1 cellular context compared by ENCODE assay signal in the genomic region with DNA sequence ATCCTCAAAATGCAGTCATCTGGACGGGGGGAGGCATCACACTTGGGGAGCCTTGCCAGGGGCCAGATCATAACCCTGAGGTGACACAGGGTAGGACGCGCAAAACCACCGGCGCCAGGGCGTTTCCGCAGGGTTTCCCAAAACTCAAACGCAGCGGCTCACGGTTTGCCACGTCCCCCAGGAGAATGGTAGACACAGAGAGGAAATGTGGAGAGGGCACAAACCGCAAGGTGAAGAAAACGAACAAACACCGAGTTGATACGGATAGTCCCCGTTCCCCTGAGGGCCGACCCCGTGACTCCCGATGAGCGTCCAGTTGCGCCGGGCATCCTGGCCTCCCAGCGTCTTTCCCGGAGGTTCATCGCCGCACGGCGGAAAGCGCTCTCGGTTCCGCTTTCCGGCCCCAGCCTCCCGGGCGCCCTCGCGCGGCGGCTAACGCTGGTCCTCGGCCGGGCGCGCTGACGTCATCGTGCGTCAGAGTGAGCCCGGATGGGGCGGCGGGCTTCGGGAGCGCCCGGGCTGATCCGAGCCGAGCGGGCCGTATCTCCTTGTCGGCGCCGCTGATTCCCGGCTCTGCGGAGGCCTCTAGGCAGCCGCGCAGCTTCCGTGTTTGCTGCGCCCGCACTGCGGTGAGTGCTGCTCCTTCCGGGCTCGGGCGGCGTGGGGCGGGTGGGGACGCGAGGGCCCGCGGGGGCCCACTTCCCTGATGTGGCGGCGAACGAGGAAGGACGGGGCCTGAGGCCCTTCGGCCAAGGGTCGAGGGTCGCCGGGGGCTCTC.
TF ChIP-seq lines count a peak whose summit lies in the region.

A gene (plus strand): TSS at position 467 of the 778 bp plus-strand sequence. CDS start 2,641 bp downstream, outside the sequence.

TF ChIP-seq in HepG2, 621 proteins besides CTCF, POLR2A, EP300 and RAD21 (continued from another document and continues in another):
- TF ChIP-seq HDAC6 (IDR thresholded peaks at IDR 0.05; ENCODE audit: low read depth, low read length): no peak
- no peak for TF ChIP-seq ZNF260 (CRISPR knock-in tag; IDR thresholded peaks at IDR 0.05; ENCODE audit: borderline replicate concordance, low read depth)
- peak; percentile 75 for TF ChIP-seq ZNF761 (CRISPR knock-in tag; conservative IDR thresholded peaks at IDR 0.05)
- TF ChIP-seq MIER2 (CRISPR knock-in tag; IDR thresholded peaks at IDR 0.05): no peak; the same call in 1 of the 2 replicates
- 0 out of 2 replicates have a peak, but pooled peaks have one; percentile 55 for TF ChIP-seq ZNF367 (CRISPR knock-in tag; IDR thresholded peaks at IDR 0.05; ENCODE audit: borderline replicate concordance)
- TF ChIP-seq, protein P1, sequence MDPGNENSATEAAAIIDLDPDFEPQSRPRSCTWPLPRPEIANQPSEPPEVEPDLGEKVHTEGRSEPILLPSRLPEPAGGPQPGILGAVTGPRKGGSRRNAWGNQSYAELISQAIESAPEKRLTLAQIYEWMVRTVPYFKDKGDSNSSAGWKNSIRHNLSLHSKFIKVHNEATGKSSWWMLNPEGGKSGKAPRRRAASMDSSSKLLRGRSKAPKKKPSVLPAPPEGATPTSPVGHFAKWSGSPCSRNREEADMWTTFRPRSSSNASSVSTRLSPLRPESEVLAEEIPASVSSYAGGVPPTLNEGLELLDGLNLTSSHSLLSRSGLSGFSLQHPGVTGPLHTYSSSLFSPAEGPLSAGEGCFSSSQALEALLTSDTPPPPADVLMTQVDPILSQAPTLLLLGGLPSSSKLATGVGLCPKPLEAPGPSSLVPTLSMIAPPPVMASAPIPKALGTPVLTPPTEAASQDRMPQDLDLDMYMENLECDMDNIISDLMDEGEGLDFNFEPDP (CRISPR knock-in tag; conservative IDR thresholded peaks at IDR 0.05): no peak
- peak; percentile 93 for TF ChIP-seq SPEN (CRISPR knock-in tag; IDR thresholded peaks at IDR 0.05; ENCODE audit: low read depth)
- TF ChIP-seq RBM22 (optimal IDR thresholded peaks at IDR 0.05; ENCODE audit: low read length): no peak
- TF ChIP-seq, protein P2, sequence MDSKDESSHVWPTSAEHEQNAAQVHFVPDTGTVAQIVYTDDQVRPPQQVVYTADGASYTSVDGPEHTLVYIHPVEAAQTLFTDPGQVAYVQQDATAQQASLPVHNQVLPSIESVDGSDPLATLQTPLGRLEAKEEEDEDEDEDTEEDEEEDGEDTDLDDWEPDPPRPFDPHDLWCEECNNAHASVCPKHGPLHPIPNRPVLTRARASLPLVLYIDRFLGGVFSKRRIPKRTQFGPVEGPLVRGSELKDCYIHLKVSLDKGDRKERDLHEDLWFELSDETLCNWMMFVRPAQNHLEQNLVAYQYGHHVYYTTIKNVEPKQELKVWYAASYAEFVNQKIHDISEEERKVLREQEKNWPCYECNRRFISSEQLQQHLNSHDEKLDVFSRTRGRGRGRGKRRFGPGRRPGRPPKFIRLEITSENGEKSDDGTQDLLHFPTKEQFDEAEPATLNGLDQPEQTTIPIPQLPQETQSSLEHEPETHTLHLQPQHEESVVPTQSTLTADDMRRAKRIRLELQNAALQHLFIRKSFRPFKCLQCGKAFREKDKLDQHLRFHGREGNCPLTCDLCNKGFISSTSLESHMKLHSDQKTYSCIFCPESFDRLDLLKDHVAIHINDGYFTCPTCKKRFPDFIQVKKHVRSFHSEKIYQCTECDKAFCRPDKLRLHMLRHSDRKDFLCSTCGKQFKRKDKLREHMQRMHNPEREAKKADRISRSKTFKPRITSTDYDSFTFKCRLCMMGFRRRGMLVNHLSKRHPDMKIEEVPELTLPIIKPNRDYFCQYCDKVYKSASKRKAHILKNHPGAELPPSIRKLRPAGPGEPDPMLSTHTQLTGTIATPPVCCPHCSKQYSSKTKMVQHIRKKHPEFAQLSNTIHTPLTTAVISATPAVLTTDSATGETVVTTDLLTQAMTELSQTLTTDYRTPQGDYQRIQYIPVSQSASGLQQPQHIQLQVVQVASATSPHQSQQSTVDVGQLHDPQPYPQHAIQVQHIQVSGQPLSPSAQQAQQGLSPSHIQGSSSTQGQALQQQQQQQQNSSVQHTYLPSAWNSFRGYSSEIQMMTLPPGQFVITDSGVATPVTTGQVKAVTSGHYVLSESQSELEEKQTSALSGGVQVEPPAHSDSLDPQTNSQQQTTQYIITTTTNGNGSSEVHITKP (CRISPR knock-in tag; IDR thresholded peaks at IDR 0.05; ENCODE audit: low read depth): no peak
- no peak; the same call in 1 of the 2 replicates for TF ChIP-seq ZNF629 (CRISPR knock-in tag; conservative IDR thresholded peaks at IDR 0.05)
- TF ChIP-seq, protein P3, sequence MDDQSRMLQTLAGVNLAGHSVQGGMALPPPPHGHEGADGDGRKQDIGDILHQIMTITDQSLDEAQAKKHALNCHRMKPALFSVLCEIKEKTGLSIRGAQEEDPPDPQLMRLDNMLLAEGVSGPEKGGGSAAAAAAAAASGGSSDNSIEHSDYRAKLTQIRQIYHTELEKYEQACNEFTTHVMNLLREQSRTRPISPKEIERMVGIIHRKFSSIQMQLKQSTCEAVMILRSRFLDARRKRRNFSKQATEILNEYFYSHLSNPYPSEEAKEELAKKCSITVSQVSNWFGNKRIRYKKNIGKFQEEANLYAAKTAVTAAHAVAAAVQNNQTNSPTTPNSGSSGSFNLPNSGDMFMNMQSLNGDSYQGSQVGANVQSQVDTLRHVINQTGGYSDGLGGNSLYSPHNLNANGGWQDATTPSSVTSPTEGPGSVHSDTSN (CRISPR knock-in tag; IDR thresholded peaks at IDR 0.05; ENCODE audit: borderline replicate concordance): 0 out of 2 replicates have a peak, but pooled peaks have one; percentile 40
- no peak for TF ChIP-seq FOXK2 (IDR thresholded peaks at IDR 0.05)
- TF ChIP-seq SKI (IDR thresholded peaks at IDR 0.05; ENCODE audit: partially characterized antibody): peak; percentile 61
- TF ChIP-seq, protein P4, sequence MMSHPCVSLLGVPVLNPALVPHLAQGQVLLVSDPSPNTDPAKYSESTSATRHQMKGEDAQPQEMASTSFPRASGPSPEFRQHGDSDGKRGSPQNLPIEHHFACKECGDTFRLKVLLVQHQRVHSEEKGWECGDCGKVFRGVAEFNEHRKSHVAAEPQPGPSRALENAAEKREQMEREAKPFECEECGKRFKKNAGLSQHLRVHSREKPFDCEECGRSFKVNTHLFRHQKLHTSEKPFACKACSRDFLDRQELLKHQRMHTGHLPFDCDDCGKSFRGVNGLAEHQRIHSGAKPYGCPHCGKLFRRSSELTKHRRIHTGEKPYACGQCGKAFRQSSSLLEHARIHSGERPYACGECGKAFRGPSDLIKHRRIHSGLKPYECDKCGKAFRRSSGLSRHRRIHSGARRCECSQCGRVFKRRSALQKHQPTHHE (CRISPR knock-in tag; IDR thresholded peaks at IDR 0.05; ENCODE audit: borderline replicate concordance): peak; percentile 78; the same call in 1 of the 2 replicates
- TF ChIP-seq, protein P5, sequence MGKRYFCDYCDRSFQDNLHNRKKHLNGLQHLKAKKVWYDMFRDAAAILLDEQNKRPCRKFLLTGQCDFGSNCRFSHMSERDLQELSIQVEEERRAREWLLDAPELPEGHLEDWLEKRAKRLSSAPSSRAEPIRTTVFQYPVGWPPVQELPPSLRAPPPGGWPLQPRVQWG (CRISPR knock-in tag; IDR thresholded peaks at IDR 0.05; ENCODE audit: borderline replicate concordance, low read depth): 0 out of 2 replicates have a peak, but pooled peaks have one; percentile 28
- no peak; the same call in 1 of the 2 replicates for TF ChIP-seq HOXD1 (CRISPR knock-in tag; IDR thresholded peaks at IDR 0.05)
- TF ChIP-seq, protein P6, sequence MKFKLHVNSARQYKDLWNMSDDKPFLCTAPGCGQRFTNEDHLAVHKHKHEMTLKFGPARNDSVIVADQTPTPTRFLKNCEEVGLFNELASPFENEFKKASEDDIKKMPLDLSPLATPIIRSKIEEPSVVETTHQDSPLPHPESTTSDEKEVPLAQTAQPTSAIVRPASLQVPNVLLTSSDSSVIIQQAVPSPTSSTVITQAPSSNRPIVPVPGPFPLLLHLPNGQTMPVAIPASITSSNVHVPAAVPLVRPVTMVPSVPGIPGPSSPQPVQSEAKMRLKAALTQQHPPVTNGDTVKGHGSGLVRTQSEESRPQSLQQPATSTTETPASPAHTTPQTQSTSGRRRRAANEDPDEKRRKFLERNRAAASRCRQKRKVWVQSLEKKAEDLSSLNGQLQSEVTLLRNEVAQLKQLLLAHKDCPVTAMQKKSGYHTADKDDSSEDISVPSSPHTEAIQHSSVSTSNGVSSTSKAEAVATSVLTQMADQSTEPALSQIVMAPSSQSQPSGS (CRISPR knock-in tag; IDR thresholded peaks at IDR 0.05): peak; percentile 99
- no peak for TF ChIP-seq ATRX (CRISPR knock-in tag; IDR thresholded peaks at IDR 0.05; ENCODE audit: borderline replicate concordance)
- TF ChIP-seq SP1 (IDR thresholded peaks at IDR 0.05): no peak
- TF ChIP-seq SP1 (CRISPR knock-in tag; IDR thresholded peaks at IDR 0.05): 0 out of 2 replicates have a peak, but pooled peaks have one; percentile 9
- TF ChIP-seq, protein P7, sequence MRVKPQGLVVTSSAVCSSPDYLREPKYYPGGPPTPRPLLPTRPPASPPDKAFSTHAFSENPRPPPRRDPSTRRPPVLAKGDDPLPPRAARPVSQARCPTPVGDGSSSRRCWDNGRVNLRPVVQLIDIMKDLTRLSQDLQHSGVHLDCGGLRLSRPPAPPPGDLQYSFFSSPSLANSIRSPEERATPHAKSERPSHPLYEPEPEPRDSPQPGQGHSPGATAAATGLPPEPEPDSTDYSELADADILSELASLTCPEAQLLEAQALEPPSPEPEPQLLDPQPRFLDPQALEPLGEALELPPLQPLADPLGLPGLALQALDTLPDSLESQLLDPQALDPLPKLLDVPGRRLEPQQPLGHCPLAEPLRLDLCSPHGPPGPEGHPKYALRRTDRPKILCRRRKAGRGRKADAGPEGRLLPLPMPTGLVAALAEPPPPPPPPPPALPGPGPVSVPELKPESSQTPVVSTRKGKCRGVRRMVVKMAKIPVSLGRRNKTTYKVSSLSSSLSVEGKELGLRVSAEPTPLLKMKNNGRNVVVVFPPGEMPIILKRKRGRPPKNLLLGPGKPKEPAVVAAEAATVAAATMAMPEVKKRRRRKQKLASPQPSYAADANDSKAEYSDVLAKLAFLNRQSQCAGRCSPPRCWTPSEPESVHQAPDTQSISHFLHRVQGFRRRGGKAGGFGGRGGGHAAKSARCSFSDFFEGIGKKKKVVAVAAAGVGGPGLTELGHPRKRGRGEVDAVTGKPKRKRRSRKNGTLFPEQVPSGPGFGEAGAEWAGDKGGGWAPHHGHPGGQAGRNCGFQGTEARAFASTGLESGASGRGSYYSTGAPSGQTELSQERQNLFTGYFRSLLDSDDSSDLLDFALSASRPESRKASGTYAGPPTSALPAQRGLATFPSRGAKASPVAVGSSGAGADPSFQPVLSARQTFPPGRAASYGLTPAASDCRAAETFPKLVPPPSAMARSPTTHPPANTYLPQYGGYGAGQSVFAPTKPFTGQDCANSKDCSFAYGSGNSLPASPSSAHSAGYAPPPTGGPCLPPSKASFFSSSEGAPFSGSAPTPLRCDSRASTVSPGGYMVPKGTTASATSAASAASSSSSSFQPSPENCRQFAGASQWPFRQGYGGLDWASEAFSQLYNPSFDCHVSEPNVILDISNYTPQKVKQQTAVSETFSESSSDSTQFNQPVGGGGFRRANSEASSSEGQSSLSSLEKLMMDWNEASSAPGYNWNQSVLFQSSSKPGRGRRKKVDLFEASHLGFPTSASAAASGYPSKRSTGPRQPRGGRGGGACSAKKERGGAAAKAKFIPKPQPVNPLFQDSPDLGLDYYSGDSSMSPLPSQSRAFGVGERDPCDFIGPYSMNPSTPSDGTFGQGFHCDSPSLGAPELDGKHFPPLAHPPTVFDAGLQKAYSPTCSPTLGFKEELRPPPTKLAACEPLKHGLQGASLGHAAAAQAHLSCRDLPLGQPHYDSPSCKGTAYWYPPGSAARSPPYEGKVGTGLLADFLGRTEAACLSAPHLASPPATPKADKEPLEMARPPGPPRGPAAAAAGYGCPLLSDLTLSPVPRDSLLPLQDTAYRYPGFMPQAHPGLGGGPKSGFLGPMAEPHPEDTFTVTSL (CRISPR knock-in tag; IDR thresholded peaks at IDR 0.05; ENCODE audit: borderline replicate concordance): no peak
- 0 out of 2 replicates have a peak, but pooled peaks have one; percentile 72 for TF ChIP-seq SALL2 (CRISPR knock-in tag; IDR thresholded peaks at IDR 0.05)
- no peak for TF ChIP-seq SRSF4 (IDR thresholded peaks at IDR 0.05; ENCODE audit: low read depth, low read length, poor library complexity, severe bottlenecking)
- TF ChIP-seq THAP11 (CRISPR knock-in tag; IDR thresholded peaks at IDR 0.05): peak; percentile 75
- no peak for TF ChIP-seq ZNF138 (CRISPR knock-in tag; IDR thresholded peaks at IDR 0.05; ENCODE audit: low read depth)
- TF ChIP-seq, protein P8, sequence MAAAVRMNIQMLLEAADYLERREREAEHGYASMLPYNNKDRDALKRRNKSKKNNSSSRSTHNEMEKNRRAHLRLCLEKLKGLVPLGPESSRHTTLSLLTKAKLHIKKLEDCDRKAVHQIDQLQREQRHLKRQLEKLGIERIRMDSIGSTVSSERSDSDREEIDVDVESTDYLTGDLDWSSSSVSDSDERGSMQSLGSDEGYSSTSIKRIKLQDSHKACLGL (CRISPR knock-in tag; IDR thresholded peaks at IDR 0.05): peak; percentile 75
- TF ChIP-seq, protein P9, sequence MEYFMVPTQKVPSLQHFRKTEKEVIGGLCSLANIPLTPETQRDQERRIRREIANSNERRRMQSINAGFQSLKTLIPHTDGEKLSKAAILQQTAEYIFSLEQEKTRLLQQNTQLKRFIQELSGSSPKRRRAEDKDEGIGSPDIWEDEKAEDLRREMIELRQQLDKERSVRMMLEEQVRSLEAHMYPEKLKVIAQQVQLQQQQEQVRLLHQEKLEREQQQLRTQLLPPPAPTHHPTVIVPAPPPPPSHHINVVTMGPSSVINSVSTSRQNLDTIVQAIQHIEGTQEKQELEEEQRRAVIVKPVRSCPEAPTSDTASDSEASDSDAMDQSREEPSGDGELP (IDR thresholded peaks at IDR 0.05; ENCODE audit: borderline replicate concordance, low read depth): no peak; the same call in 1 of the 2 replicates
- TF ChIP-seq GATA4 (IDR thresholded peaks at IDR 0.05; ENCODE audit: borderline replicate concordance, low read depth): no peak; the same call in 1 of the 2 replicates
- TF ChIP-seq HOXA5 (CRISPR knock-in tag; IDR thresholded peaks at IDR 0.05): peak; percentile 83; the same call in 1 of the 2 replicates
- TF ChIP-seq, protein P10, sequence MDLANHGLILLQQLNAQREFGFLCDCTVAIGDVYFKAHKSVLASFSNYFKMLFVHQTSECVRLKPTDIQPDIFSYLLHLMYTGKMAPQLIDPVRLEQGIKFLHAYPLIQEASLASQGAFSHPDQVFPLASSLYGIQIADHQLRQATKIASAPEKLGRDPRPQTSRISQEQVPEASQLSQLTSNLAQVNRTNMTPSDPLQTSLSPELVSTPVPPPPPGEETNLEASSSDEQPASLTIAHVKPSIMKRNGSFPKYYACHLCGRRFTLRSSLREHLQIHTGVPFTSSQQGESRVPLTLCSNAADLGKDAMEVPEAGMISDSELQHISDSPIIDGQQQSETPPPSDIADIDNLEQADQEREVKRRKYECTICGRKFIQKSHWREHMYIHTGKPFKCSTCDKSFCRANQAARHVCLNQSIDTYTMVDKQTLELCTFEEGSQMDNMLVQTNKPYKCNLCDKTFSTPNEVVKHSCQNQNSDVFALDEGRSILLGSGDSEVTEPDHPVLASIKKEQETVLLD (CRISPR knock-in tag; IDR thresholded peaks at IDR 0.05; ENCODE audit: low read depth): peak; percentile 95
- peak; percentile 89 for TF ChIP-seq ZNF124 (CRISPR knock-in tag; IDR thresholded peaks at IDR 0.05)
- TF ChIP-seq SIX1 (CRISPR knock-in tag; IDR thresholded peaks at IDR 0.05; ENCODE audit: borderline replicate concordance): no peak
- TF ChIP-seq ERF (CRISPR knock-in tag; IDR thresholded peaks at IDR 0.05): peak; percentile 57; the same call in 1 of the 2 replicates
- TF ChIP-seq ZNF709 (CRISPR knock-in tag; IDR thresholded peaks at IDR 0.05): no peak
- TF ChIP-seq DPF2 (CRISPR knock-in tag; IDR thresholded peaks at IDR 0.05; ENCODE audit: borderline replicate concordance, low read depth): no peak
- TF ChIP-seq ZNF737 (CRISPR knock-in tag; IDR thresholded peaks at IDR 0.05; ENCODE audit: borderline replicate concordance): 0 out of 2 replicates have a peak, but pooled peaks have one; percentile 70
- TF ChIP-seq ONECUT2 (CRISPR knock-in tag; IDR thresholded peaks at IDR 0.05): no peak
- TF ChIP-seq ZNF552 (CRISPR knock-in tag; IDR thresholded peaks at IDR 0.05; ENCODE audit: borderline replicate concordance): no peak; the same call in 1 of the 2 replicates
- TF ChIP-seq ZNF792 (CRISPR knock-in tag; IDR thresholded peaks at IDR 0.05): peak; percentile 66; the same call in 1 of the 2 replicates
